Comparison of ENCODE assay signal across 1 cellular context in genomic region chr12:104064842-104065441, GRCh38.
TF ChIP-seq lines count a peak whose summit lies in the region.

No MANE protein-coding gene starts in this region.

TF ChIP-seq in HepG2, 621 proteins besides CTCF, POLR2A, EP300 and RAD21 (continued from another document and continues in another):
- 0 out of 2 replicates have a peak, but pooled peaks have one; percentile 8 for TF ChIP-seq AHDC1 (CRISPR knock-in tag; IDR thresholded peaks at IDR 0.05; ENCODE audit: borderline replicate concordance)
- TF ChIP-seq ZNF12 (CRISPR knock-in tag; IDR thresholded peaks at IDR 0.05) = no peak
- TF ChIP-seq FOXO4 (CRISPR knock-in tag; conservative IDR thresholded peaks at IDR 0.05) = 0 out of 2 replicates have a peak, but pooled peaks have one; percentile 35
- peak; percentile 85; the same call in 1 of the 2 replicates for TF ChIP-seq ZBTB39 (CRISPR knock-in tag; IDR thresholded peaks at IDR 0.05)
- TF ChIP-seq MTF2 (CRISPR knock-in tag; IDR thresholded peaks at IDR 0.05; ENCODE audit: borderline replicate concordance) = peak; percentile 45; the same call in 1 of the 2 replicates
- TF ChIP-seq ZBTB10 (CRISPR knock-in tag; IDR thresholded peaks at IDR 0.05; ENCODE audit: borderline replicate concordance) = no peak
- 0 out of 2 replicates have a peak, but pooled peaks have one; percentile 6 for TF ChIP-seq ZHX1 (CRISPR knock-in tag; IDR thresholded peaks at IDR 0.05; ENCODE audit: low read depth)
- 0 out of 2 replicates have a peak, but pooled peaks have one; percentile 3 for TF ChIP-seq SNAPC5 (CRISPR knock-in tag; IDR thresholded peaks at IDR 0.05; ENCODE audit: borderline replicate concordance)
- no peak for TF ChIP-seq SKIL (CRISPR knock-in tag; IDR thresholded peaks at IDR 0.05; ENCODE audit: borderline replicate concordance)
- TF ChIP-seq PBX3 (CRISPR knock-in tag; IDR thresholded peaks at IDR 0.05; ENCODE audit: borderline replicate concordance) = no peak
- no peak for TF ChIP-seq ZNF446 (CRISPR knock-in tag; IDR thresholded peaks at IDR 0.05)
- no peak for TF ChIP-seq ZNF616 (CRISPR knock-in tag; IDR thresholded peaks at IDR 0.05; ENCODE audit: low read depth)
- TF ChIP-seq ZNF563 (CRISPR knock-in tag; IDR thresholded peaks at IDR 0.05) = no peak; the same call in 1 of the 2 replicates
- TF ChIP-seq ZNF547 (CRISPR knock-in tag; IDR thresholded peaks at IDR 0.05) = 0 out of 2 replicates have a peak, but pooled peaks have one; percentile 57
- TF ChIP-seq REST (IDR thresholded peaks at IDR 0.05; ENCODE audit: borderline replicate concordance in 1 of 2, low read depth in 1 of 2, low read length in 2 of 2) = no peak
- 0 out of 2 replicates have a peak, but pooled peaks have one; percentile 5 for TF ChIP-seq ZSCAN5A (CRISPR knock-in tag; IDR thresholded peaks at IDR 0.05; ENCODE audit: borderline replicate concordance)
- TF ChIP-seq PHB2 (IDR thresholded peaks at IDR 0.05; ENCODE audit: partially characterized antibody) = no peak
